In the genomic region with DNA sequence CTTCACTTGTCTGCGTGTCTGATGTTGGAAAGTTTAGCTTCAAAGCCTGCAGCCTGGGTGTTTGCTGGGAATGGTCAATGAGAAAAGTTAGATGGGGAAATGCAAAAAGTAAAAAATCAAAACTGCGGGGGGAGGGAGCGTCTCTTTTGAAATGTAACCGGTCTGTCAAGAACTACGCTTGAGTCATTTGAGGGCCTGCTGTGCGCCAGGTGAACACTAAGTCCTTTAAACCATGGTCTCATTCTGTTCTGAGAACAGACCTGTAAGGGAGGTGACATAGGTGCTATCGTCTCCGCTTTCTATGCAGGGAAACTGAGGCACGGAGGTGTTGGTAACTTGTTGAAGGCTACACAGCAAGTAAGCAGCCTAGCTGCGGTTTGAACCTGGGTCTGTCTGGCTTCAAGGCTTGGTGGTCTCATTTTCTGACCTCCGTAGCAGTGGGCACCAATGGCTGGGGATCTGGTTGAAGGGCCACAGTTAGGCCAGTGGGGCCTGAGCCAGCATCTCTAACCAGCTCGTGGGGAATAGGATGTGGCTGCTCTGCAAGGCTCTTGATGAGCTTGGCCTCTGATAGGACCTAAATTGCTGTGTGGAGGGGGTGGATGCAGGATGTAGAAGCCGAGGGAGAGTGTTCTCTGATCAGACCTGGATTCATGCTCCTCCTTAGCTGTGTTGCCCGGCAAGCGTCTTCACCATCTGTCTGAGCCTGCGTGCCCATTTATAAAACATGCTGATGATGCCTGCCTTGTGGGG, we compare ENCODE assay signal across 20 cellular contexts.
"Had no signal": no experiment of that assay in that cellular context is flagged by ENCODE, and none has a peak within 500 bp of the region (broad histone marks: within the 10 kb centered on the region; RNA-seq: fewer than 3 reads in every experiment).

No MANE protein-coding gene starts in this region.

- H3K9me3 Mint-ChIP-seq: activated B cell treated with CpG ODN at 0.5 μM for 24 hours; activated CD4-positive, alpha-beta memory T cell treated with anti-CD3 and anti-CD28 coated beads for 36 hours; activated naive CD4-positive, alpha-beta T cell treated with anti-CD3 and anti-CD28 coated beads for 36 hours; activated naive CD8-positive, alpha-beta T cell treated with anti-CD3 and anti-CD28 coated beads, Interleukin-2, amount 50 U/mL, for 24 hours; activated T-helper 2 cell treated with anti-CD3 and anti-CD28 coated beads, Interferon-gamma antibody, Interleukin-2, Interleukin-4, amounts not matched to agents 10 μg/mL and 5 μg/mL and 100 μg/mL, durations not matched to agents 14 hours and 24 hours and 36 hours; brain; central memory CD8-positive, alpha-beta T cell; naive thymus-derived CD8-positive, alpha-beta T cell; T-helper 2 cell treated with Interferon-gamma antibody and Interleukin-4, amounts not matched to agents 5 μg/mL and 100 μg/mL, for 36 hours had no signal

- H3K27ac ChIP-seq: colonic mucosa, hepatocyte, left ventricle myocardium inferior, transverse colon had no signal

- H3K27ac Mint-ChIP-seq: activated B cell treated with CpG ODN at 0.5 μM for 24 hours; activated CD4-positive, alpha-beta memory T cell treated with anti-CD3 and anti-CD28 coated beads for 36 hours; activated naive CD4-positive, alpha-beta T cell treated with anti-CD3 and anti-CD28 coated beads for 36 hours; activated naive CD8-positive, alpha-beta T cell treated with anti-CD3 and anti-CD28 coated beads, Interleukin-2, amount 50 U/mL, for 24 hours; activated T-helper 2 cell treated with anti-CD3 and anti-CD28 coated beads, Interferon-gamma antibody, Interleukin-2, Interleukin-4, amounts not matched to agents 10 μg/mL and 5 μg/mL and 100 μg/mL, durations not matched to agents 14 hours and 24 hours and 36 hours; brain; T-helper 2 cell treated with Interferon-gamma antibody and Interleukin-4, amounts not matched to agents 5 μg/mL and 100 μg/mL, for 36 hours had no signal

- H3K27me3 Mint-ChIP-seq: activated B cell treated with CpG ODN at 0.5 μM for 24 hours; activated CD4-positive, alpha-beta memory T cell treated with anti-CD3 and anti-CD28 coated beads for 36 hours; activated naive CD8-positive, alpha-beta T cell treated with anti-CD3 and anti-CD28 coated beads, Interleukin-2, amount 50 U/mL, for 24 hours; brain; central memory CD8-positive, alpha-beta T cell; naive thymus-derived CD8-positive, alpha-beta T cell had no signal

- H3K9me3 ChIP-seq: colonic mucosa, left ventricle myocardium inferior, SK-N-SH, transverse colon had no signal

- DNase-seq: activated B cell treated with CpG ODN at 0.5 μM for 24 hours; activated CD4-positive, alpha-beta memory T cell treated with anti-CD3 and anti-CD28 coated beads for 36 hours; activated CD4-positive, alpha-beta T cell treated with anti-CD3 and anti-CD28 coated beads for 4 hours; activated naive CD4-positive, alpha-beta T cell treated with anti-CD3 and anti-CD28 coated beads for 36 hours; activated naive CD8-positive, alpha-beta T cell treated with anti-CD3 and anti-CD28 coated beads, Interleukin-2, amount 50 U/mL, for 24 hours; colonic mucosa; kidney; left ventricle myocardium inferior; naive thymus-derived CD8-positive, alpha-beta T cell; SK-N-SH; stimulated activated CD4-positive, alpha-beta T cell treated with anti-CD3 and anti-CD28 coated beads, Interleukin-12 subunit alpha, Interleukin-12 subunit beta, amount 100 ng/mL, for 4 hours; stimulated activated CD4-positive, alpha-beta T cell treated with anti-CD3 and anti-CD28 coated beads, Interleukin-1b, Interleukin-23, amount 100 ng/mL, for 48 hours; stimulated activated naive CD8-positive, alpha-beta T cell treated with anti-CD3 and anti-CD28 coated beads, Interleukin-15, Interleukin-2, amounts not matched to agents 100 U/mL and 50 U/mL, for 24 hours; substantia nigra; transverse colon had no signal

- H3K4me2 ChIP-seq: hepatocyte, SK-N-SH had no signal

- H3K79me2 ChIP-seq: hepatocyte had no signal

- H3K9ac ChIP-seq: SK-N-SH had no signal

- H3K4me3 Mint-ChIP-seq: activated B cell treated with CpG ODN at 0.5 μM for 24 hours; activated CD4-positive, alpha-beta memory T cell treated with anti-CD3 and anti-CD28 coated beads for 36 hours; activated naive CD4-positive, alpha-beta T cell treated with anti-CD3 and anti-CD28 coated beads for 36 hours; activated naive CD8-positive, alpha-beta T cell treated with anti-CD3 and anti-CD28 coated beads, Interleukin-2, amount 50 U/mL, for 24 hours; brain; central memory CD8-positive, alpha-beta T cell; naive thymus-derived CD8-positive, alpha-beta T cell; T-helper 2 cell treated with Interferon-gamma antibody and Interleukin-4, amounts not matched to agents 5 μg/mL and 100 μg/mL, for 36 hours had no signal

- H3K4me3 ChIP-seq: colonic mucosa, hepatocyte, left ventricle myocardium inferior, transverse colon had no signal

- H3K36me3 Mint-ChIP-seq: activated CD4-positive, alpha-beta memory T cell treated with anti-CD3 and anti-CD28 coated beads for 36 hours; brain had no signal

- H3K36me3 ChIP-seq: colonic mucosa, left ventricle myocardium inferior, transverse colon had no signal

- H3K27me3 ChIP-seq: colonic mucosa, hepatocyte, transverse colon had no signal

- ATAC-seq: activated naive CD8-positive, alpha-beta T cell treated with anti-CD3 and anti-CD28 coated beads, Interleukin-2, amount 50 U/mL, for 24 hours; naive thymus-derived CD8-positive, alpha-beta T cell; stimulated activated naive CD8-positive, alpha-beta T cell treated with anti-CD3 and anti-CD28 coated beads, Interleukin-15, Interleukin-2, amounts not matched to agents 100 U/mL and 50 U/mL, for 24 hours had no signal

- H2AFZ ChIP-seq: hepatocyte had no signal
